Comparison of ENCODE assay signal across 19 cellular contexts in genomic region chr14:54794148-54794547, GRCh38.
DNase-seq lines count a peak whose midpoint lies in the region; ATAC-seq and TF ChIP-seq lines count a peak whose summit lies in the region.
"Had no signal": no experiment of that assay in that cellular context is flagged by ENCODE, and none has a peak within 500 bp of the region (broad histone marks: within the 10 kb centered on the region; RNA-seq: fewer than 3 reads in every experiment).

No MANE protein-coding gene starts in this region.

- H3K4me3 Mint-ChIP-seq in activated CD4-positive, alpha-beta T cell treated with anti-CD3 and anti-CD28 coated beads for 36 hours, result no peak overlapping the region
- no peak overlapping the region for H3K4me3 Mint-ChIP-seq in neural progenitor cell
- H3K4me3 Mint-ChIP-seq: CD14-positive monocyte had no signal

- H3K36me3 Mint-ChIP-seq in activated CD4-positive, alpha-beta T cell treated with anti-CD3 and anti-CD28 coated beads for 36 hours (ENCODE audit: low read depth), result no peaks in the 10 kb centered on the region
- peaks cover 6% of the 10 kb centered on the region for H3K36me3 Mint-ChIP-seq in neural progenitor cell

- H3K9me3 Mint-ChIP-seq in activated CD4-positive, alpha-beta T cell treated with anti-CD3 and anti-CD28 coated beads for 36 hours (ENCODE audit: low read depth), result peaks cover 3% of the 10 kb centered on the region
- peaks cover 11% of the 10 kb centered on the region for H3K9me3 Mint-ChIP-seq in neural progenitor cell

- no peak overlapping the region for H3K4me3 ChIP-seq in GM12865 (ENCODE audit: low read depth, low read length)
- no peak overlapping the region for H3K4me3 ChIP-seq in ectodermal cell (ENCODE audit: insufficient read depth, low read depth, low read length)
- H3K4me3 ChIP-seq in neural progenitor cell, result no peak overlapping the region
- H3K4me3 ChIP-seq in coronary artery, result no peak overlapping the region
- H3K4me3 ChIP-seq: BLaER1, GM12878, GM23248, HAP-1 had no signal

- no peak overlapping the region for H3K27ac Mint-ChIP-seq in activated CD4-positive, alpha-beta T cell treated with anti-CD3 and anti-CD28 coated beads for 36 hours
- H3K27ac Mint-ChIP-seq in neural progenitor cell, result peak overlapping the region; percentile 2
- H3K27ac Mint-ChIP-seq: CD14-positive monocyte; CD4-positive, alpha-beta memory T cell had no signal

- H3K4me1 Mint-ChIP-seq in activated CD4-positive, alpha-beta T cell treated with anti-CD3 and anti-CD28 coated beads for 36 hours, result no peaks in the 10 kb centered on the region
- H3K4me1 Mint-ChIP-seq in neural progenitor cell, result peaks cover 32% of the 10 kb centered on the region
- H3K4me1 Mint-ChIP-seq: CD4-positive, alpha-beta memory T cell had no signal

- no peak overlapping the region for H3K9ac ChIP-seq in neural progenitor cell
- H3K9ac ChIP-seq: BLaER1, GM23248 had no signal

- H3K4me2 ChIP-seq in neural progenitor cell, result no peak overlapping the region
- H3K4me2 ChIP-seq: BLaER1 had no signal

- H3F3A ChIP-seq in neural progenitor cell (ENCODE audit: low read depth), result peaks cover 11% of the 10 kb centered on the region

- 77 to 80% methylated on average over 1 of the region's 1 CpG for WGBS in ectodermal cell, 2 experiments

- H3K4me1 ChIP-seq in ectodermal cell (ENCODE audit: control insufficient read depth, insufficient read depth, low read length) (peaks cover 26% of the 10 kb centered on the region), neural progenitor cell (peaks cover 23% of the 10 kb centered on the region)
- H3K4me1 ChIP-seq: BLaER1, HAP-1 had no signal

- H3K27me3 ChIP-seq in ectodermal cell (ENCODE audit: control insufficient read depth, insufficient read depth, low read length, poor library complexity, severe bottlenecking) (no peaks in the 10 kb centered on the region), neural progenitor cell (no peaks in the 10 kb centered on the region)
- H3K27me3 ChIP-seq: BLaER1 had no signal

- H3K9me3 ChIP-seq in ectodermal cell (ENCODE audit: control insufficient read depth, low read length), result peaks cover 2% of the 10 kb centered on the region
- H3K9me3 ChIP-seq in neural progenitor cell (ENCODE audit: low read depth), result no peaks in the 10 kb centered on the region
- H3K9me3 ChIP-seq: HAP-1 had no signal

- peaks cover 5% of the 10 kb centered on the region for H3K27me3 Mint-ChIP-seq in activated CD4-positive, alpha-beta T cell treated with anti-CD3 and anti-CD28 coated beads for 36 hours
- peaks cover 5% of the 10 kb centered on the region for H3K27me3 Mint-ChIP-seq in neural progenitor cell (ENCODE audit: insufficient read depth, low read depth)

- DNase-seq in activated CD4-positive, alpha-beta T cell treated with anti-CD3 and anti-CD28 coated beads for 36 hours, result no peak
- DNase-seq in activated CD4-positive, alpha-beta T cell treated with anti-CD3 and anti-CD28 coated beads, Interleukin-2, amount 50 U/mL, for 1 hour, result no peak
- DNase-seq in GM12865 (ENCODE audit: low read depth) (peak; percentile 15), neural progenitor cell (ENCODE audit: low spot score) (no peak), coronary artery (ENCODE audit: low spot score) (no peak), NCI-H446 treated with DMSO at 0.1 percent for 48 hours (lab: John Stamatoyannopoulos, UW) (no peak)
- DNase-seq: 8988T; CD4-positive, alpha-beta memory T cell; DMS153; DMS79; GF-D8; GM23248; IMR-90 had no signal

- intact Hi-C loops in activated CD4-positive, alpha-beta T cell treated with anti-CD3 and anti-CD28 coated beads for 36 hours (cut with DNase I, micrococcal nuclease), result no loop called here

- peak; percentile 60 for ATAC-seq in activated CD4-positive, alpha-beta T cell treated with anti-CD3 and anti-CD28 coated beads for 36 hours
- no peak for ATAC-seq in GM18867 (IDR thresholded peaks at IDR 0.05; ENCODE audit: unreplicated experiment)
- ATAC-seq: GM12878 had no signal

- H3K79me2 ChIP-seq in neural progenitor cell (ENCODE audit: low read depth), result no peaks in the 10 kb centered on the region

- peak overlapping the region; percentile 38 for H3K27ac ChIP-seq in ectodermal cell (ENCODE audit: insufficient read depth, low read depth, low read length, poor library complexity, severe bottlenecking)
- no peak overlapping the region for H3K27ac ChIP-seq in neural progenitor cell
- no peak overlapping the region for H3K27ac ChIP-seq in coronary artery
- H3K27ac ChIP-seq: BLaER1, GM23248 had no signal

- POLR2A ChIA-PET in activated CD4-positive, alpha-beta T cell treated with anti-CD3 and anti-CD28 coated beads for 36 hours (lab: Charles Lee), result interaction anchor here (1.2 kb wide), 1 partner anchor 17 kb away, joined by 3 read pairs; no protein-coding TSS in a partner anchor

- no peaks in the 10 kb centered on the region for H4K20me1 ChIP-seq in neural progenitor cell (ENCODE audit: low read depth)
- H4K20me1 ChIP-seq: BLaER1 had no signal

- CTCF ChIA-PET in activated CD4-positive, alpha-beta T cell treated with anti-CD3 and anti-CD28 coated beads for 36 hours (lab: Charles Lee), result interaction anchor here (0.7 to 2.7 kb wide), 8 partner anchors 10 to 275 kb away, joined by 3 to 21 read pairs (median 4); no protein-coding TSS in a partner anchor

- H3K36me3 ChIP-seq in ectodermal cell (ENCODE audit: control insufficient read depth, insufficient read depth, low read length) (no peaks in the 10 kb centered on the region), neural progenitor cell (no peaks in the 10 kb centered on the region)

- TF ChIP-seq CTCF in GM12865 (IDR thresholded peaks at IDR 0.05; ENCODE audit: insufficient read depth, low read depth, low read length, missing control alignments), result no peak
- no peak for TF ChIP-seq CTCF in neural progenitor cell (IDR thresholded peaks at IDR 0.05)
- no peak for TF ChIP-seq CTCF in coronary artery (IDR thresholded peaks at IDR 0.05)

- no peak overlapping the region for H2AFZ ChIP-seq in neural progenitor cell (replicated peaks)
- H2AFZ ChIP-seq: GM23248 had no signal
